In the genomic region with DNA sequence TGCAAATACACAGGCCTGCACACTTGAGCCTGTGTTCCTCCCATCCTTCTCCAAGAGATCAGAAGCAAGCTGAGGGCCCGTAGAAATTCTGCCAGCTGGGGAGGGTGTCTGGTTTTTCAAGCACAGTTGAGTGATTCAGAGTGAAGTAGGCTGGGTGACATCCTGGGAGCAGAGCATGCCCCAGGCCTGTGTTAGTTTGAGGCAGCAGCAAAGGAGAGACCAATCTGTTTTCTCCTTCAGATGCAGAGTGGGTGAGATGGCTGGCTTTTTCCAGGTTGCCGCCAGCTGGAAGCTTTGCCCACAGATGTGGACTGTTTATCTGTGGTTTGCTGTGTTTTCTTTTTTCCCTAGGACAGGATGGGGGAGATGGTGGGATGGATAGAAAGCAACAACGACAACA, we compare ENCODE assay signal across 11 cellular contexts.
DNase-seq lines count a peak whose midpoint lies in the region; ATAC-seq lines count a peak whose summit lies in the region.
"Had no signal": no experiment of that assay in that cellular context is flagged by ENCODE, and none has a peak within 500 bp of the region (broad histone marks: within the 10 kb centered on the region; RNA-seq: fewer than 3 reads in every experiment).

No MANE protein-coding gene starts in this region.

- DNase-seq in AG08396 (ENCODE audit: low spot score) (peak; percentile 60), RPMI7951 (ENCODE audit: low read depth) (peak; percentile 96), epidermal melanocyte (ENCODE audit: insufficient read length, low spot score) (peak; percentile 34), occipital lobe (lab: John Stamatoyannopoulos, UW) (peak; percentile 75), HT-29 (ENCODE audit: low spot score) (no peak), NCI-H1436 treated with DMSO at 0.1 percent for 48 hours (lab: John Stamatoyannopoulos, UW) (no peak), NCI-H1694 (lab: John Stamatoyannopoulos, UW) (no peak)
- DNase-seq: NCI-H1092 treated with DMSO at 0.1 percent for 48 hours, small intestine had no signal

- ATAC-seq in HG02884 (IDR thresholded peaks at IDR 0.05; ENCODE audit: unreplicated experiment), result no peak
- ATAC-seq: gastroesophageal sphincter had no signal

Comparison
In these comparisons a context has a peak if more than half of its experiments do, and no peak if none do; other contexts are left out.
1. DNase-seq: peak in AG08396 (single experiment), RPMI7951 (single experiment), epidermal melanocyte (single experiment) and occipital lobe (single experiment); none in HT-29 (single experiment), NCI-H1436 treated with DMSO at 0.1 percent for 48 hours (single experiment) and NCI-H1694 (single experiment).